In genomic region chr6:17610835-17611234, GRCh38 we compare ENCODE assay signal across 1 cellular context.
A peak's percentile ranks its signal among the peaks of the same experiment; 100 is the strongest.
TF ChIP-seq lines count a peak whose summit lies in the region.

No MANE protein-coding gene starts in this region.

TF ChIP-seq in liver, 16 proteins besides CTCF, POLR2A, EP300 and RAD21 (continued from another document):
- TF ChIP-seq, protein P1, sequence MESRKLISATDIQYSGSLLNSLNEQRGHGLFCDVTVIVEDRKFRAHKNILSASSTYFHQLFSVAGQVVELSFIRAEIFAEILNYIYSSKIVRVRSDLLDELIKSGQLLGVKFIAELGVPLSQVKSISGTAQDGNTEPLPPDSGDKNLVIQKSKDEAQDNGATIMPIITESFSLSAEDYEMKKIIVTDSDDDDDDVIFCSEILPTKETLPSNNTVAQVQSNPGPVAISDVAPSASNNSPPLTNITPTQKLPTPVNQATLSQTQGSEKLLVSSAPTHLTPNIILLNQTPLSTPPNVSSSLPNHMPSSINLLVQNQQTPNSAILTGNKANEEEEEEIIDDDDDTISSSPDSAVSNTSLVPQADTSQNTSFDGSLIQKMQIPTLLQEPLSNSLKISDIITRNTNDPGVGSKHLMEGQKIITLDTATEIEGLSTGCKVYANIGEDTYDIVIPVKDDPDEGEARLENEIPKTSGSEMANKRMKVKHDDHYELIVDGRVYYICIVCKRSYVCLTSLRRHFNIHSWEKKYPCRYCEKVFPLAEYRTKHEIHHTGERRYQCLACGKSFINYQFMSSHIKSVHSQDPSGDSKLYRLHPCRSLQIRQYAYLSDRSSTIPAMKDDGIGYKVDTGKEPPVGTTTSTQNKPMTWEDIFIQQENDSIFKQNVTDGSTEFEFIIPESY (IDR thresholded peaks at IDR 0.05), result no peak
- peak; percentile 54 for TF ChIP-seq SP1 (IDR thresholded peaks at IDR 0.05)
- peak in 1 of 2 donors; percentile 17 for TF ChIP-seq GABPA (IDR thresholded peaks at IDR 0.05 in 1 of 2, conservative IDR thresholded peaks at IDR 0.05 in 1 of 2)
- peak; percentile 87 to 91 for TF ChIP-seq HNF4A (conservative IDR thresholded peaks at IDR 0.05)
- peak; percentile 19 for TF ChIP-seq FOXA2 (IDR thresholded peaks at IDR 0.05)
- peak in 1 of 2 donors; percentile 40 for TF ChIP-seq JUND (IDR thresholded peaks at IDR 0.05)
- no peak for TF ChIP-seq FOXA1 (IDR thresholded peaks at IDR 0.05)
- no peak for TF ChIP-seq YY1 (IDR thresholded peaks at IDR 0.05)
